In the genomic region with DNA sequence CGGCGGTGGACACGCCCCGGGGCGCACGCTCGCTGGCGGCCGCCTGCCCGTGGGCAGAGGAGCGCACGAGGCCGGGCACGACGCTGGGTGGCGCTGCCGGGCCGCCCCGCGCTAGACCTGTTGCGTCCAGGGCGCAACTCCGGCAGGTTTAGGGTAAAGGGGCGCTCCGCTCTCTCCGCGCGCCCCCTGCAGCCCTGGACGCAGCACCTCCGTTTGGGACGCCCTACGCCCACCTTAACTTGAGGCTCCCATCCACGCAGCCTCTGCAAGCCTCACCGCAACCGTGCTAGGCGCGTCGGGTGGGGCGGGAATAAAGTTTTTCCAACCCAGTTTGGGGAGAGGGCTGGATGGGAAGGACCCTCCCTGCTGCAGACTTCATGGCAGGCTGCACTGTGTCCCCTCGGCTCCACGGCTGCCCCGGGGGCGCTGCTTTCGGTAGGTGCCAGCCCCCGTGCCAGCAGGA, we compare ENCODE assay signal across 8 cellular contexts. TPM values are rescaled to one million over a fixed set of nuclear protein-coding genes. Genes with fewer than 3 reads are reported as not detected.
DNase-seq lines count a peak whose midpoint lies in the region; ATAC-seq and TF ChIP-seq lines count a peak whose summit lies in the region.

No MANE protein-coding gene starts in this region.

- H3K27ac Mint-ChIP-seq in activated T-helper 1 cell treated with anti-CD3 and anti-CD28 coated beads, Interleukin-12 subunit alpha, Interleukin-12 subunit beta, Interleukin-2, Interleukin-4 antibody, amounts not matched to agents 30 ng/mL and 10 ng/mL and 1 ng/mL, durations not matched to agents 14 hours and 24 hours and 36 hours: no peak overlapping the region

- peak in 2 of 3 donors; percentile 18 to 19 for TF ChIP-seq CTCF in ovary (IDR thresholded peaks at IDR 0.05)

- ATAC-seq in HG03045 (IDR thresholded peaks at IDR 0.05; ENCODE audit: unreplicated experiment) (no peak), HG02610 (IDR thresholded peaks at IDR 0.05; ENCODE audit: unreplicated experiment) (no peak)

- TF ChIP-seq EP300 in ovary (IDR thresholded peaks at IDR 0.05): no peak

- DNase-seq in DMS153 treated with DMSO at 0.1 percent for 48 hours (lab: John Stamatoyannopoulos, UW; ENCODE audit: unreplicated experiment): peak; percentile 79
- peak; percentile 49 to 78 for DNase-seq in HAP-1 (ENCODE audit: low spot score in 2 of 2)
- DNase-seq in NCI-H2196 (lab: John Stamatoyannopoulos, UW; ENCODE audit: unreplicated experiment): peak; percentile 87
- DNase-seq in activated T-helper 1 cell treated with anti-CD3 and anti-CD28 coated beads, Interleukin-12 subunit alpha, Interleukin-12 subunit beta, Interleukin-2, Interleukin-4 antibody, amounts not matched to agents 30 ng/mL and 10 ng/mL and 1 ng/mL, durations not matched to agents 14 hours and 24 hours and 36 hours (ENCODE audit: low spot score): peak; percentile 14
- DNase-seq in glomerular visceral epithelial cell (ENCODE audit: extremely low spot score): peak; percentile 41
- peak in 4 of 5 donors; percentile 25 to 50 (median 30) for DNase-seq in ovary

- H3K36me3 ChIP-seq in HAP-1 (replicated peaks) (no peaks in the 10 kb centered on the region), ovary (no peaks in the 10 kb centered on the region)

- no peak overlapping the region for H3K27ac ChIP-seq in ovary

- H3K27me3 ChIP-seq in HAP-1 (ENCODE audit: low read depth): peaks cover 52% of the 10 kb centered on the region
- H3K27me3 ChIP-seq in ovary: no peaks in the 10 kb centered on the region

- H3K4me3 ChIP-seq in HAP-1: peak overlapping the region; percentile 26
- H3K4me3 ChIP-seq in ovary: peak overlapping the region; percentile 40

- no peak overlapping the region for H3K4me3 Mint-ChIP-seq in activated T-helper 1 cell treated with anti-CD3 and anti-CD28 coated beads, Interleukin-12 subunit alpha, Interleukin-12 subunit beta, Interleukin-2, Interleukin-4 antibody, amounts not matched to agents 30 ng/mL and 10 ng/mL and 1 ng/mL, durations not matched to agents 14 hours and 24 hours and 36 hours

- no peaks in the 10 kb centered on the region for H3K4me1 Mint-ChIP-seq in activated T-helper 1 cell treated with anti-CD3 and anti-CD28 coated beads, Interleukin-12 subunit alpha, Interleukin-12 subunit beta, Interleukin-2, Interleukin-4 antibody, amounts not matched to agents 30 ng/mL and 10 ng/mL and 1 ng/mL, durations not matched to agents 14 hours and 24 hours and 36 hours (ENCODE audit: low read depth)

- H3K27me3 Mint-ChIP-seq in activated T-helper 1 cell treated with anti-CD3 and anti-CD28 coated beads, Interleukin-12 subunit alpha, Interleukin-12 subunit beta, Interleukin-2, Interleukin-4 antibody, amounts not matched to agents 30 ng/mL and 10 ng/mL and 1 ng/mL, durations not matched to agents 14 hours and 24 hours and 36 hours (ENCODE audit: insufficient read depth): peaks cover 39% of the 10 kb centered on the region

- H3K9me3 Mint-ChIP-seq in activated T-helper 1 cell treated with anti-CD3 and anti-CD28 coated beads, Interleukin-12 subunit alpha, Interleukin-12 subunit beta, Interleukin-2, Interleukin-4 antibody, amounts not matched to agents 30 ng/mL and 10 ng/mL and 1 ng/mL, durations not matched to agents 14 hours and 24 hours and 36 hours: peaks cover 6% of the 10 kb centered on the region

- H3K36me3 Mint-ChIP-seq in activated T-helper 1 cell treated with anti-CD3 and anti-CD28 coated beads, Interleukin-12 subunit alpha, Interleukin-12 subunit beta, Interleukin-2, Interleukin-4 antibody, amounts not matched to agents 30 ng/mL and 10 ng/mL and 1 ng/mL, durations not matched to agents 14 hours and 24 hours and 36 hours (ENCODE audit: low read depth): no peaks in the 10 kb centered on the region

- H3K9me3 ChIP-seq in HAP-1 (no peaks in the 10 kb centered on the region), ovary (no peaks in the 10 kb centered on the region)

- 0 to 1% (median 1%) methylated on average over 33 to 45 of the region's 45 CpGs for WGBS in ovary, 3 donors

- no peak for TF ChIP-seq POLR2A in ovary (IDR thresholded peaks at IDR 0.05)

- intact Hi-C loops in activated T-helper 1 cell treated with anti-CD3 and anti-CD28 coated beads, Interleukin-12 subunit alpha, Interleukin-12 subunit beta, Interleukin-2, Interleukin-4 antibody, amounts not matched to agents 30 ng/mL and 10 ng/mL and 1 ng/mL, durations not matched to agents 14 hours and 24 hours and 36 hours (cut with micrococcal nuclease): loop anchor here (1.0 to 5.0 kb wide), 6 partner anchors 35 to 355 kb away; a partner anchor contains a TSS
- intact Hi-C loops in ovary (cut with DNase I): no loop called here

- in situ Hi-C loops in HAP-1 (cut with MboI; ENCODE audit: low sequenced_read_pairs): no loop called here

- H3K4me1 ChIP-seq in HAP-1 (no peaks in the 10 kb centered on the region), ovary (ENCODE audit: insufficient read depth) (peaks cover 5% of the 10 kb centered on the region)

RNA-seq across cellular contexts. Expression of a gene that starts 0.3 kb away (rescaled TPM):
- 0.37 and 0.54 TPM in 2 replicates for total RNA-seq in activated T-helper 1 cell treated with anti-CD3 and anti-CD28 coated beads, Interleukin-12 subunit alpha, Interleukin-12 subunit beta, Interleukin-2, Interleukin-4 antibody, amounts not matched to agents 30 ng/mL and 10 ng/mL and 1 ng/mL, durations not matched to agents 14 hours and 24 hours and 36 hours
- 1 to 10 TPM in 2 of 7 donors, under 1 TPM in 5; 0.36 to 1.5 (median 0.82) TPM for total RNA-seq in ovary
- polyA plus RNA-seq in ovary: under 1 TPM; 0.65 to 0.88 TPM

RNA-seq across cellular contexts. Expression of a gene that starts 54.0 kb away (rescaled TPM):
- 46.7 and 49.6 TPM in 2 replicates for total RNA-seq in activated T-helper 1 cell treated with anti-CD3 and anti-CD28 coated beads, Interleukin-12 subunit alpha, Interleukin-12 subunit beta, Interleukin-2, Interleukin-4 antibody, amounts not matched to agents 30 ng/mL and 10 ng/mL and 1 ng/mL, durations not matched to agents 14 hours and 24 hours and 36 hours
- 10 to 100 TPM; 28.7 to 58.5 (median 46.8) TPM for total RNA-seq in ovary
- 10 to 100 TPM; 11.4 to 34.8 TPM for polyA plus RNA-seq in ovary

Comparison
In these comparisons a context has a peak if more than half of its experiments do, and no peak if none do; other contexts are left out.
1. DNase-seq: peak in every context shown above with its lines; median percentile 87 in NCI-H2196; 79 in DMS153 treated with DMSO at 0.1 percent for 48 hours; 64 in HAP-1; 41 in glomerular visceral epithelial cell; 30 in ovary; 14 in activated T-helper 1 cell treated with anti-CD3 and anti-CD28 coated beads, Interleukin-12 subunit alpha, Interleukin-12 subunit beta, Interleukin-2, Interleukin-4 antibody, amounts not matched to agents 30 ng/mL and 10 ng/mL and 1 ng/mL, durations not matched to agents 14 hours and 24 hours and 36 hours.